Comparison of ENCODE assay signal across 21 cellular contexts in genomic region chr11:20459865-20460264, GRCh38.
"Had no signal": no experiment of that assay in that cellular context is flagged by ENCODE, and none has a peak within 500 bp of the region (broad histone marks: within the 10 kb centered on the region; RNA-seq: fewer than 3 reads in every experiment).

No MANE protein-coding gene starts in this region.

- H3K36me3 ChIP-seq: cardiac muscle cell, neural progenitor cell, thoracic aorta had no signal

- H3K9ac ChIP-seq: neural progenitor cell had no signal

- DNase-seq: activated CD8-positive, alpha-beta memory T cell treated with anti-CD3 and anti-CD28 coated beads for 24 hours; activated CD8-positive, alpha-beta memory T cell treated with anti-CD3 and anti-CD28 coated beads, Interleukin-2, amount 50 U/mL, for 4 hours; activated naive CD4-positive, alpha-beta T cell treated with Interleukin-2 at 50 U/mL for 16 hours; activated T-cell treated with anti-CD3 and anti-CD28 coated beads, Interleukin-2, amount 50 U/mL, for 24 hours; cortex of kidney; glutamatergic neuron; immature natural killer cell; left lung; mammary epithelial cell; naive thymus-derived CD8-positive, alpha-beta T cell; retina; sigmoid colon; stimulated activated CD4-positive, alpha-beta T cell treated with anti-CD3 and anti-CD28 coated beads, Interleukin-2, amount 100 ng/mL, for 48 hours; stimulated activated naive CD4-positive, alpha-beta T cell treated with Interleukin-2 at 50 U/mL for 16 hours had no signal

- FAIRE-seq: frontal cortex had no signal

- ATAC-seq: activated T-helper 17 cell treated with anti-CD3 and anti-CD28 coated beads, Interleukin-2, amount 50 U/mL, for 72 hours; left lung; naive thymus-derived CD8-positive, alpha-beta T cell; WTC11 had no signal

- H3K27ac ChIP-seq: cardiac muscle cell, hepatocyte, left lung, neural progenitor cell, sigmoid colon, thoracic aorta had no signal

- H3K4me3 ChIP-seq: cardiac muscle cell, hepatocyte, left lung, neural progenitor cell, sigmoid colon, thoracic aorta had no signal

- H3K79me2 ChIP-seq: hepatocyte had no signal

- H3K27me3 ChIP-seq: cardiac muscle cell, hepatocyte, left lung, neural progenitor cell, sigmoid colon had no signal

- H3K9me3 ChIP-seq: left lung, sigmoid colon, thoracic aorta had no signal

- H3K4me2 ChIP-seq: hepatocyte, neural progenitor cell had no signal

- H2AFZ ChIP-seq: hepatocyte, neural progenitor cell had no signal

- H3K4me1 ChIP-seq: left lung, neural progenitor cell, sigmoid colon had no signal
